Comparison of ENCODE assay signal across 14 cellular contexts in genomic region chr5:148849461-148849860, GRCh38. TPM values are rescaled to one million over a fixed set of nuclear protein-coding genes. Genes with fewer than 3 reads are reported as not detected.
DNase-seq lines count a peak whose midpoint lies in the region; ATAC-seq and TF ChIP-seq lines count a peak whose summit lies in the region.
"Had no signal": no experiment of that assay in that cellular context is flagged by ENCODE, and none has a peak within 500 bp of the region (broad histone marks: within the 10 kb centered on the region; RNA-seq: fewer than 3 reads in every experiment).

No MANE protein-coding gene starts in this region.

- H3K27me3 Mint-ChIP-seq in activated CD4-positive, alpha-beta T cell treated with anti-CD3 and anti-CD28 coated beads for 36 hours, result no peaks in the 10 kb centered on the region
- no peaks in the 10 kb centered on the region for H3K27me3 Mint-ChIP-seq in activated CD8-positive, alpha-beta T cell treated with anti-CD3 and anti-CD28 coated beads for 36 hours
- peaks cover 0 to 5% (median 0%) of the 10 kb centered on the region in 5 donors for H3K27me3 Mint-ChIP-seq in naive thymus-derived CD8-positive, alpha-beta T cell

- no peak overlapping the region for H3K27ac ChIP-seq in smooth muscle cell (ENCODE audit: low read depth)

- POLR2A ChIA-PET in activated CD4-positive, alpha-beta T cell treated with anti-CD3 and anti-CD28 coated beads for 36 hours (lab: Charles Lee), result no interaction called here
- POLR2A ChIA-PET in activated CD8-positive, alpha-beta T cell treated with anti-CD3 and anti-CD28 coated beads for 36 hours (lab: Charles Lee), result no interaction called here
- POLR2A ChIA-PET in naive thymus-derived CD8-positive, alpha-beta T cell (lab: Charles Lee), result interaction anchor here (1.2 to 1.5 kb wide), 2 partner anchors 21 to 24 kb away, joined by 4 to 5 read pairs; partner anchors contain the start of gene ADRB2

- H3K9me3 ChIP-seq in smooth muscle cell (replicated peaks; ENCODE audit: low read depth), result no peaks in the 10 kb centered on the region

- intact Hi-C loops in activated CD4-positive, alpha-beta T cell treated with anti-CD3 and anti-CD28 coated beads for 36 hours (cut with DNase I, micrococcal nuclease), result no loop called here
- intact Hi-C loops in activated CD8-positive, alpha-beta T cell treated with anti-CD3 and anti-CD28 coated beads for 36 hours (cut with micrococcal nuclease), result no loop called here

- no peak for TF ChIP-seq POLR2A in erythroblast (IDR thresholded peaks at IDR 0.05; ENCODE audit: low read length)

- H3K4me3 ChIP-seq in Jurkat, Clone E6-1 (ENCODE audit: low read length), result no peak overlapping the region
- no peak overlapping the region for H3K4me3 ChIP-seq in smooth muscle cell

- DNase-seq in activated CD4-positive, alpha-beta T cell treated with anti-CD3 and anti-CD28 coated beads for 36 hours, result no peak
- DNase-seq in activated CD4-positive, alpha-beta T cell treated with anti-CD3 and anti-CD28 coated beads, Interleukin-2, amount 50 U/mL, for 4 hours, result no peak
- DNase-seq in Jurkat, Clone E6-1 (ENCODE audit: low read depth, low spot score), result peak; percentile 29
- DNase-seq in activated CD8-positive, alpha-beta T cell treated with anti-CD3 and anti-CD28 coated beads for 36 hours, result peak; percentile 60
- peak in 4 of 10 donors; percentile 16 to 50 (median 45) for DNase-seq in naive thymus-derived CD8-positive, alpha-beta T cell
- no peak for DNase-seq in smooth muscle cell (lab: John Stamatoyannopoulos, UW; ENCODE audit: unreplicated experiment)
- no peak for DNase-seq in erythroblast (lab: John Stamatoyannopoulos, UW)
- no peak for DNase-seq in HPDE6-E6E7 (ENCODE audit: extremely low spot score)
- DNase-seq: ACHN; effector CD8-positive, alpha-beta T cell; hippocampal formation; stimulated activated CD4-positive, alpha-beta T cell treated with anti-CD3 and anti-CD28 coated beads, Interleukin-1b, Interleukin-23, amount 100 ng/mL, for 48 hours; SW 1271 had no signal

- H3K27me3 ChIP-seq in smooth muscle cell (ENCODE audit: low read depth), result peaks cover 5% of the 10 kb centered on the region

- no peak overlapping the region for H3K9ac ChIP-seq in smooth muscle cell (ENCODE audit: low read depth)

- no peaks in the 10 kb centered on the region for H3K36me3 Mint-ChIP-seq in activated CD4-positive, alpha-beta T cell treated with anti-CD3 and anti-CD28 coated beads for 36 hours (ENCODE audit: low read depth)
- H3K36me3 Mint-ChIP-seq in activated CD8-positive, alpha-beta T cell treated with anti-CD3 and anti-CD28 coated beads for 36 hours (ENCODE audit: low read depth), result peaks cover 4% of the 10 kb centered on the region
- peaks cover 0 to 6% (median 4%) of the 10 kb centered on the region in 3 donors for H3K36me3 Mint-ChIP-seq in naive thymus-derived CD8-positive, alpha-beta T cell

- no peak for TF ChIP-seq CTCF in activated CD8-positive, alpha-beta T cell treated with anti-CD3 and anti-CD28 coated beads for 36 hours (IDR thresholded peaks at IDR 0.05)
- no peak for TF ChIP-seq CTCF in smooth muscle cell (IDR thresholded peaks at IDR 0.05; ENCODE audit: borderline replicate concordance, insufficient read depth, poor library complexity, severe bottlenecking)

- H3K9me3 Mint-ChIP-seq in activated CD4-positive, alpha-beta T cell treated with anti-CD3 and anti-CD28 coated beads for 36 hours (ENCODE audit: low read depth), result peaks cover 2% of the 10 kb centered on the region
- no peaks in the 10 kb centered on the region for H3K9me3 Mint-ChIP-seq in activated CD8-positive, alpha-beta T cell treated with anti-CD3 and anti-CD28 coated beads for 36 hours
- H3K9me3 Mint-ChIP-seq in naive thymus-derived CD8-positive, alpha-beta T cell, result peaks cover 0 to 17% (median 2%) of the 10 kb centered on the region in 9 donors
- H3K9me3 Mint-ChIP-seq: nephron had no signal

- WGBS in smooth muscle cell (ENCODE audit: low lambda C conversion rate), result 91% methylated on average over 4 of the region's 4 CpGs

- no peaks in the 10 kb centered on the region for H3K79me2 ChIP-seq in smooth muscle cell (ENCODE audit: low read depth)

- no peaks in the 10 kb centered on the region for H3F3A ChIP-seq in smooth muscle cell (ENCODE audit: low read depth)

- peak; percentile 70 for ATAC-seq in activated CD4-positive, alpha-beta T cell treated with anti-CD3 and anti-CD28 coated beads for 36 hours
- peak; percentile 70 for ATAC-seq in activated CD8-positive, alpha-beta T cell treated with anti-CD3 and anti-CD28 coated beads for 36 hours
- ATAC-seq in naive thymus-derived CD8-positive, alpha-beta T cell, result peak; percentile 85 to 91

- no peaks in the 10 kb centered on the region for H4K20me1 ChIP-seq in smooth muscle cell (ENCODE audit: low read depth)

- no peak overlapping the region for H3K4me2 ChIP-seq in smooth muscle cell

- no peak overlapping the region for H2AFZ ChIP-seq in smooth muscle cell (ENCODE audit: low read depth)

- no peaks in the 10 kb centered on the region for H3K36me3 ChIP-seq in smooth muscle cell (ENCODE audit: low read depth)

- CTCF ChIA-PET in activated CD4-positive, alpha-beta T cell treated with anti-CD3 and anti-CD28 coated beads for 36 hours (lab: Charles Lee), result interaction anchor here (1.0 to 1.2 kb wide), 2 partner anchors 17 to 39 kb away, joined by 3 to 4 read pairs; no protein-coding TSS in a partner anchor
- CTCF ChIA-PET in activated CD8-positive, alpha-beta T cell treated with anti-CD3 and anti-CD28 coated beads for 36 hours (lab: Charles Lee), result interaction anchor here (0.9 to 2.8 kb wide), 5 partner anchors 10 to 109 kb away, joined by 3 to 14 read pairs (median 3); no protein-coding TSS in a partner anchor

- H3K27ac Mint-ChIP-seq in activated CD4-positive, alpha-beta T cell treated with anti-CD3 and anti-CD28 coated beads for 36 hours, result no peak overlapping the region
- peak overlapping the region; percentile 96 for H3K27ac Mint-ChIP-seq in activated CD8-positive, alpha-beta T cell treated with anti-CD3 and anti-CD28 coated beads for 36 hours
- H3K27ac Mint-ChIP-seq in naive thymus-derived CD8-positive, alpha-beta T cell, result peak overlapping the region in 9 of 10 donors; percentile 22 to 94 (median 71)
- H3K27ac Mint-ChIP-seq: nephron had no signal

- H3K4me1 Mint-ChIP-seq in activated CD4-positive, alpha-beta T cell treated with anti-CD3 and anti-CD28 coated beads for 36 hours, result peaks cover 24% of the 10 kb centered on the region
- peaks cover 51% of the 10 kb centered on the region for H3K4me1 Mint-ChIP-seq in activated CD8-positive, alpha-beta T cell treated with anti-CD3 and anti-CD28 coated beads for 36 hours (ENCODE audit: low read depth)
- H3K4me1 Mint-ChIP-seq in naive thymus-derived CD8-positive, alpha-beta T cell, result peaks cover 20 to 74% (median 37%) of the 10 kb centered on the region in 4 donors
- H3K4me1 Mint-ChIP-seq: nephron had no signal

- H3K4me3 Mint-ChIP-seq in activated CD4-positive, alpha-beta T cell treated with anti-CD3 and anti-CD28 coated beads for 36 hours, result no peak overlapping the region
- H3K4me3 Mint-ChIP-seq in activated CD8-positive, alpha-beta T cell treated with anti-CD3 and anti-CD28 coated beads for 36 hours, result no peak overlapping the region
- peak overlapping the region in 8 of 10 donors; percentile 1 to 78 (median 46) for H3K4me3 Mint-ChIP-seq in naive thymus-derived CD8-positive, alpha-beta T cell
- H3K4me3 Mint-ChIP-seq: nephron had no signal

- no peaks in the 10 kb centered on the region for H3K4me1 ChIP-seq in smooth muscle cell (ENCODE audit: low read depth)

RNA-seq across cellular contexts. Expression of gene ADRB2, which starts 23.1 kb away (rescaled TPM):
- under 1 TPM in 1 of 2 experiments, not detected in 1; 0.09 TPM for total RNA-seq in activated CD4-positive, alpha-beta T cell treated with anti-CD3 and anti-CD28 coated beads for 36 hours
- polyA plus RNA-seq in Jurkat, Clone E6-1 (2012; ENCODE audit: insufficient read depth, insufficient read length), result 0.75 TPM
- total RNA-seq in activated CD8-positive, alpha-beta T cell treated with anti-CD3 and anti-CD28 coated beads for 36 hours, result under 1 TPM; 0.81 to 0.98 TPM
- 1 to 10 TPM; 2.1 to 2.2 TPM for total RNA-seq in naive thymus-derived CD8-positive, alpha-beta T cell
- 10 to 100 TPM in 1 of 3 donors, under 1 TPM in 1, not detected in 1; 0.33 to 12.9 TPM for polyA plus RNA-seq in naive thymus-derived CD8-positive, alpha-beta T cell
- 1.9 TPM in 2 replicates for total RNA-seq in smooth muscle cell
- polyA plus RNA-seq in smooth muscle cell, result 1.7 and 1.9 TPM in 2 replicates

Comparison
In these comparisons a context has a peak if more than half of its experiments do, and no peak if none do; other contexts are left out.
1. DNase-seq: peak in Jurkat, Clone E6-1 (single experiment) and activated CD8-positive, alpha-beta T cell treated with anti-CD3 and anti-CD28 coated beads for 36 hours (single experiment); none in activated CD4-positive, alpha-beta T cell treated with anti-CD3 and anti-CD28 coated beads for 36 hours (single experiment), activated CD4-positive, alpha-beta T cell treated with anti-CD3 and anti-CD28 coated beads, Interleukin-2, amount 50 U/mL, for 4 hours (0 of 2), smooth muscle cell (single experiment), erythroblast (0 of 2) and HPDE6-E6E7 (single experiment).
2. H3K4me3 Mint-ChIP-seq: peak in naive thymus-derived CD8-positive, alpha-beta T cell (8 of 10); none in activated CD4-positive, alpha-beta T cell treated with anti-CD3 and anti-CD28 coated beads for 36 hours (single experiment) and activated CD8-positive, alpha-beta T cell treated with anti-CD3 and anti-CD28 coated beads for 36 hours (single experiment).
3. Peak in every context shown above with its lines, with median percentiles within 50 percentile points of each other: ATAC-seq.